Comparison of ENCODE assay signal across 1 cellular context in the genomic region with DNA sequence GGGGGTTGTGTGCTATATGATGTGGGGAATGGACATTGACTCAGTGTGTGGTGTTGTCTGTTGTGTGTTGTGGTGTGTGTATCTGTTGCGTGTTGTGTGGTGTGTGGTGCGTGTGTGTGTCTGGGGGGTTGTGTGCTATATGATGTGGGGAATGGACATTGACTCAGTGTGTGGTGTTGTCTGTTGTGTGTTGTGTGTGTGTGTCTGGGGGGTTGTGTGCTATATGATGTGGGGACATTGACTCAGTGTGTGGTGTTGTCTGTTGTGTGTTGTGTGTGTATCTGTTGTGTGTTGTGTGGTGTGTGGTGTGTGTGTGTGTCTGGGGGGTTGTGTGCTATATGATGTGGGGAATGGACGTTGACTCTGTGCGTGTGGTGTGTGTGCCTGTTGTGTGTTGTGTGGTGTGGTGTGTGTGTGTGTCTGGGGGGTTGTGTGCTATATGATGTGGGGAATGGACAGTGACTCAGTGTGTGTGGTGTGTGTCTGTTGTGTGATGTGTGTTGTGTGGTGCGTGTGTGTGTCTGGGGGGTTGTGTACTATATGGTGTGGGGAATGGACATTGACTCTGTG.
TF ChIP-seq lines count a peak whose summit lies in the region.

No MANE protein-coding gene starts in this region.

TF ChIP-seq in K562, 482 proteins besides CTCF, POLR2A, EP300 and RAD21:
- TF ChIP-seq HDAC6 (IDR thresholded peaks at IDR 0.05; ENCODE audit: low read depth, low read length) (peak; percentile 27; the same call in 1 of the 2 replicates), CBX1 (IDR thresholded peaks at IDR 0.05; ENCODE audit: low read depth) (peak; percentile 79; the same call in 1 of the 2 replicates), FOXP1 (CRISPR knock-in tag; IDR thresholded peaks at IDR 0.05) (peak; percentile 28; the same call in 1 of the 2 replicates), ZFP91 (CRISPR knock-in tag; IDR thresholded peaks at IDR 0.05) (peak; percentile 49; the same call in 1 of the 2 replicates), NR1H2 (CRISPR knock-in tag; IDR thresholded peaks at IDR 0.05) (0 out of 2 replicates have a peak, but pooled peaks have one; percentile 44), TRIM24 (IDR thresholded peaks at IDR 0.05) (peak; percentile 18 to 60; a peak in 3 of 4 replicates), HDAC1 (IDR thresholded peaks at IDR 0.05) (peak in 1 of 2 experiments; percentile 51; a peak in 2 of 4 replicates), ZNF263 (CRISPR knock-in tag; IDR thresholded peaks at IDR 0.05; ENCODE audit: borderline replicate concordance) (peak; percentile 2; the same call in 1 of the 2 replicates), ADNP (tag; IDR thresholded peaks at IDR 0.05) (peak; percentile 91), MTA1 (IDR thresholded peaks at IDR 0.05; ENCODE audit: borderline replicate concordance) (peak; percentile 34; the same call in 1 of the 2 replicates), ZNF609 (CRISPR knock-in tag; IDR thresholded peaks at IDR 0.05; ENCODE audit: borderline replicate concordance) (0 out of 2 replicates have a peak, but pooled peaks have one; percentile 58), BCOR (IDR thresholded peaks at IDR 0.05) (0 out of 2 replicates have a peak, but pooled peaks have one; percentile 15), NKRF (IDR thresholded peaks at IDR 0.05; ENCODE audit: borderline replicate concordance) (peak; percentile 15; the same call in 1 of the 2 replicates), CREM (IDR thresholded peaks at IDR 0.05; ENCODE audit: low read depth) (0 out of 2 replicates have a peak, but pooled peaks have one; percentile 7), PHF20 (IDR thresholded peaks at IDR 0.05; ENCODE audit: partially characterized antibody) (peak; percentile 89), EGR1 (conservative IDR thresholded peaks at IDR 0.05) (0 out of 2 replicates have a peak, but pooled peaks have one; percentile 6)
- TF ChIP-seq, protein P1, sequence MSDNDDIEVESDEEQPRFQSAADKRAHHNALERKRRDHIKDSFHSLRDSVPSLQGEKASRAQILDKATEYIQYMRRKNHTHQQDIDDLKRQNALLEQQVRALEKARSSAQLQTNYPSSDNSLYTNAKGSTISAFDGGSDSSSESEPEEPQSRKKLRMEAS (CRISPR knock-in tag; IDR thresholded peaks at IDR 0.05) = peak; percentile 45; the same call in 1 of the 2 replicates
- TF ChIP-seq, protein P2, sequence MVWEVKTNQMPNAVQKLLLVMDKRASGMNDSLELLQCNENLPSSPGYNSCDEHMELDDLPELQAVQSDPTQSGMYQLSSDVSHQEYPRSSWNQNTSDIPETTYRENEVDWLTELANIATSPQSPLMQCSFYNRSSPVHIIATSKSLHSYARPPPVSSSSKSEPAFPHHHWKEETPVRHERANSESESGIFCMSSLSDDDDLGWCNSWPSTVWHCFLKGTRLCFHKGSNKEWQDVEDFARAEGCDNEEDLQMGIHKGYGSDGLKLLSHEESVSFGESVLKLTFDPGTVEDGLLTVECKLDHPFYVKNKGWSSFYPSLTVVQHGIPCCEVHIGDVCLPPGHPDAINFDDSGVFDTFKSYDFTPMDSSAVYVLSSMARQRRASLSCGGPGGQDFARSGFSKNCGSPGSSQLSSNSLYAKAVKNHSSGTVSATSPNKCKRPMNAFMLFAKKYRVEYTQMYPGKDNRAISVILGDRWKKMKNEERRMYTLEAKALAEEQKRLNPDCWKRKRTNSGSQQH (CRISPR knock-in tag; IDR thresholded peaks at IDR 0.05) = 0 out of 2 replicates have a peak, but pooled peaks have one; percentile 9
- TF ChIP-seq, protein P3, sequence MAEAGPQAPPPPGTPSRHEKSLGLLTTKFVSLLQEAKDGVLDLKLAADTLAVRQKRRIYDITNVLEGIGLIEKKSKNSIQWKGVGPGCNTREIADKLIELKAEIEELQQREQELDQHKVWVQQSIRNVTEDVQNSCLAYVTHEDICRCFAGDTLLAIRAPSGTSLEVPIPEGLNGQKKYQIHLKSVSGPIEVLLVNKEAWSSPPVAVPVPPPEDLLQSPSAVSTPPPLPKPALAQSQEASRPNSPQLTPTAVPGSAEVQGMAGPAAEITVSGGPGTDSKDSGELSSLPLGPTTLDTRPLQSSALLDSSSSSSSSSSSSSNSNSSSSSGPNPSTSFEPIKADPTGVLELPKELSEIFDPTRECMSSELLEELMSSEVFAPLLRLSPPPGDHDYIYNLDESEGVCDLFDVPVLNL (CRISPR knock-in tag; IDR thresholded peaks at IDR 0.05; ENCODE audit: low read depth) = peak; percentile 68; the same call in 1 of the 2 replicates
- TF ChIP-seq, protein P4, sequence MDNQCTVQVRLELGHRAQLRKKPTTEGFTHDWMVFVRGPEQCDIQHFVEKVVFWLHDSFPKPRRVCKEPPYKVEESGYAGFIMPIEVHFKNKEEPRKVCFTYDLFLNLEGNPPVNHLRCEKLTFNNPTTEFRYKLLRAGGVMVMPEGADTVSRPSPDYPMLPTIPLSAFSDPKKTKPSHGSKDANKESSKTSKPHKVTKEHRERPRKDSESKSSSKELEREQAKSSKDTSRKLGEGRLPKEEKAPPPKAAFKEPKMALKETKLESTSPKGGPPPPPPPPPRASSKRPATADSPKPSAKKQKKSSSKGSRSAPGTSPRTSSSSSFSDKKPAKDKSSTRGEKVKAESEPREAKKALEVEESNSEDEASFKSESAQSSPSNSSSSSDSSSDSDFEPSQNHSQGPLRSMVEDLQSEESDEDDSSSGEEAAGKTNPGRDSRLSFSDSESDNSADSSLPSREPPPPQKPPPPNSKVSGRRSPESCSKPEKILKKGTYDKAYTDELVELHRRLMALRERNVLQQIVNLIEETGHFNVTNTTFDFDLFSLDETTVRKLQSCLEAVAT (IDR thresholded peaks at IDR 0.05) = peak in 1 of 2 experiments; percentile 11; a peak in 2 of 4 replicates
